Comparison of ENCODE assay signal across 14 cellular contexts in the genomic region with DNA sequence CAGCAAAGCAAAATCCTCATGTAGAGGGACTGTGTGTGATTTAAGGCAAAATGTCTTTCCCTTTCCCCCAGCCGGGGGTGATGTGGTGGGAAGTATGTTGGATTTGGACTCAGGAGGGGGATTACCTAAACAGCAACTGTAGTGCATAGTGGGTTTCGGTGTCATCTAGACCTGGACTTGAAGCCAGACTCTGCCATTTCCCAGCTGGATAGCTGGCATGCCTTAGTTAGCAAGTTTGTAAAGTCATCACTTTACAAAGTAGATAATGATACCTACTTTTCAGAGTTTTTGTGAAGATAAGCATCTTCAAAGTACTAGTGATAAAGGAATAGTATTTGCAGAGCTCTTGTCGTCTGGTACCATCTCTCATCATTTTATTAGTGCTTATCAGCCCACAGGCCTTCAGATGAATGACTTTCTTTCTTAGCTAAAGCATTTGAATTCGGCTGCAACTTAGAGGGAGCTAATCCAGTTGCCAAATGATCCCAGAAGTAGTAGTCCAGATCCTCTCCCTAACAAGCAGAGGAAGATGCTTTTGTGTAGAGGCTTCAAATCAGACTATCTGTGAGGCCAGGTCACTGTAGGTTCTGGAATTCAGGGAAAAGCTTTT. TPM values are rescaled to one million over a fixed set of nuclear protein-coding genes. Genes with fewer than 3 reads are reported as not detected.
A peak's percentile ranks its signal among the peaks of the same experiment; 100 is the strongest.
DNase-seq lines count a peak whose midpoint lies in the region; ATAC-seq and TF ChIP-seq lines count a peak whose summit lies in the region.
"Had no signal": no experiment of that assay in that cellular context is flagged by ENCODE, and none has a peak within 500 bp of the region (broad histone marks: within the 10 kb centered on the region; RNA-seq: fewer than 3 reads in every experiment).

No MANE protein-coding gene starts in this region.

- in situ Hi-C loops in IMR-90 (cut with MboI; ENCODE audit: low sequenced_read_pairs), result no loop called here

- H3K9ac ChIP-seq in IMR-90 (ENCODE audit: low read depth, low read length) (no peak overlapping the region), OCI-LY3 (ENCODE audit: low read length) (no peak overlapping the region)

- no peak overlapping the region for H3K4me2 ChIP-seq in IMR-90 (ENCODE audit: low read depth, low read length)
- 0 out of 2 replicates have a peak overlapping the region, but pooled peaks have one; percentile 52 for H3K4me2 ChIP-seq in OCI-LY3 (ENCODE audit: low read length)
- H3K4me2 ChIP-seq in hepatocyte, result no peak overlapping the region

- peaks cover 2% of the 10 kb centered on the region for H3K27me3 Mint-ChIP-seq in osteocyte (ENCODE audit: unreplicated experiment)
- H3K27me3 Mint-ChIP-seq: CD4-positive, alpha-beta memory T cell had no signal

- no peak overlapping the region for H3K23ac ChIP-seq in IMR-90 (ENCODE audit: low read depth, low read length)

- H4K8ac ChIP-seq in IMR-90 (ENCODE audit: low read depth in 2 of 2, low read length in 2 of 2), result no peak overlapping the region

- H3K27ac Mint-ChIP-seq in osteocyte (ENCODE audit: unreplicated experiment), result no peak overlapping the region
- H3K27ac Mint-ChIP-seq: CD4-positive, alpha-beta memory T cell had no signal

- no peaks in the 10 kb centered on the region for H3K36me3 Mint-ChIP-seq in osteocyte (ENCODE audit: unreplicated experiment)
- H3K36me3 Mint-ChIP-seq: CD4-positive, alpha-beta memory T cell had no signal

- no peak overlapping the region for H3K27ac ChIP-seq in IMR-90 (ENCODE audit: insufficient read depth, low read length)
- H3K27ac ChIP-seq in OCI-LY3 (ENCODE audit: low read length), result no peak overlapping the region
- H3K27ac ChIP-seq in hepatocyte, result peak overlapping the region; percentile 68
- H3K27ac ChIP-seq in sigmoid colon, result no peak overlapping the region
- H3K27ac ChIP-seq: C4-2B had no signal

- CTCF ChIA-PET in IMR-90 (lab: Yijun Ruan, JAX), result interaction anchor here (1.4 kb wide), 1 partner anchor 26 kb away, joined by 7 read pairs; no protein-coding TSS in a partner anchor

- no peak for TF ChIP-seq EP300 in sigmoid colon (IDR thresholded peaks at IDR 0.05)

- H3K79me1 ChIP-seq in IMR-90 (ENCODE audit: low read depth in 1 of 2, low read length in 2 of 2), result no peaks in the 10 kb centered on the region

- H3K9me2 ChIP-seq in hepatocyte (replicated peaks; ENCODE audit: insufficient read depth), result no peaks in the 10 kb centered on the region

- H3K4me1 Mint-ChIP-seq in osteocyte (ENCODE audit: unreplicated experiment), result peaks cover 7% of the 10 kb centered on the region
- H3K4me1 Mint-ChIP-seq: CD4-positive, alpha-beta memory T cell had no signal

- peaks cover 7% of the 10 kb centered on the region; the same call in 1 of the 2 replicates for H4K20me1 ChIP-seq in IMR-90 (ENCODE audit: insufficient read depth, low read length)
- no peaks in the 10 kb centered on the region for H4K20me1 ChIP-seq in OCI-LY3 (ENCODE audit: insufficient read depth, low read length)
- no peaks in the 10 kb centered on the region for H4K20me1 ChIP-seq in hepatocyte (ENCODE audit: insufficient read depth, poor library complexity, severe bottlenecking)

- H3K27me3 ChIP-seq in IMR-90 (ENCODE audit: control insufficient read depth, insufficient read depth, low read length) (peaks cover 20% of the 10 kb centered on the region), OCI-LY3 (ENCODE audit: low read depth, low read length) (no peaks in the 10 kb centered on the region), hepatocyte (no peaks in the 10 kb centered on the region), sigmoid colon (no peaks in the 10 kb centered on the region)
- H3K27me3 ChIP-seq: BE2C had no signal

- TF ChIP-seq RAD21 in IMR-90 (IDR thresholded peaks at IDR 0.05; ENCODE audit: low read length), result no peak

- no TSS peak for BruUV-seq in IMR-90 (replicated peaks; lab: Mats Ljungman, UMichigan)

- H3K56ac ChIP-seq in IMR-90 (ENCODE audit: extremely low read depth, insufficient read depth, low read length), result no peak overlapping the region

- no peak for ATAC-seq in IMR-90 (ENCODE audit: low read depth)

- no peak overlapping the region for H3K14ac ChIP-seq in IMR-90 (replicated peaks; ENCODE audit: low read depth, low read length)

- peak overlapping the region; percentile 38; the same call in 1 of the 2 replicates for H2AK5ac ChIP-seq in IMR-90 (ENCODE audit: low read depth, low read length)

- H3K9me3 Mint-ChIP-seq in osteocyte (ENCODE audit: unreplicated experiment), result no peaks in the 10 kb centered on the region
- H3K9me3 Mint-ChIP-seq: CD4-positive, alpha-beta memory T cell had no signal

- H3K79me2 ChIP-seq in OCI-LY3 (ENCODE audit: low read length), result no peaks in the 10 kb centered on the region
- no peaks in the 10 kb centered on the region for H3K79me2 ChIP-seq in hepatocyte

- no peak overlapping the region for H2BK5ac ChIP-seq in IMR-90 (ENCODE audit: low read depth, low read length, poor library complexity, severe bottlenecking)

- H3K4me3 ChIP-seq in IMR-90 (ENCODE audit: insufficient read depth, low read depth, low read length) (no peak overlapping the region), OCI-LY3 (ENCODE audit: low read length) (no peak overlapping the region), hepatocyte (no peak overlapping the region), sigmoid colon (no peak overlapping the region)
- H3K4me3 ChIP-seq: HAP-1 had no signal

- H4K91ac ChIP-seq in IMR-90 (ENCODE audit: insufficient read depth, low read depth, low read length), result no peak overlapping the region

- H2BK120ac ChIP-seq in IMR-90 (ENCODE audit: low read depth, low read length), result no peak overlapping the region

- H3K9me3 ChIP-seq in IMR-90 (ENCODE audit: control insufficient read depth, insufficient read depth, low read length), result no peaks in the 10 kb centered on the region
- H3K9me3 ChIP-seq in OCI-LY3 (ENCODE audit: insufficient read depth, low read length), result no peaks in the 10 kb centered on the region
- no peaks in the 10 kb centered on the region for H3K9me3 ChIP-seq in hepatocyte (ENCODE audit: low read depth)
- H3K9me3 ChIP-seq in sigmoid colon, result no peaks in the 10 kb centered on the region
- H3K9me3 ChIP-seq: BE2C, HAP-1 had no signal

- H2BK15ac ChIP-seq in IMR-90 (ENCODE audit: low read depth, low read length), result no peak overlapping the region

- DNase-seq in IMR-90 (no peak), hepatocyte (ENCODE audit: low spot score) (no peak), sigmoid colon (peak; percentile 26), osteocyte (ENCODE audit: extremely low spot score, unreplicated experiment) (no peak), NCI-H1417 treated with DMSO at 0.1 percent for 48 hours (lab: John Stamatoyannopoulos, UW) (no peak), NCI-H774 (lab: John Stamatoyannopoulos, UW) (no peak)
- DNase-seq: BE2C; CD4-positive, alpha-beta memory T cell; DMS153; DND-41; GDM1 had no signal

- no peak overlapping the region for H2AFZ ChIP-seq in IMR-90 (replicated peaks; ENCODE audit: low read length, poor library complexity)
- no peak overlapping the region for H2AFZ ChIP-seq in OCI-LY3 (ENCODE audit: low read depth, low read length)
- no peak overlapping the region for H2AFZ ChIP-seq in hepatocyte

- peaks cover 11% of the 10 kb centered on the region for H3K4me1 ChIP-seq in IMR-90 (ENCODE audit: control insufficient read depth, insufficient read depth, low read length)
- H3K4me1 ChIP-seq in OCI-LY3 (ENCODE audit: low read length), result peaks cover 52% of the 10 kb centered on the region
- H3K4me1 ChIP-seq in hepatocyte (ENCODE audit: insufficient read depth), result peaks cover 18% of the 10 kb centered on the region
- H3K4me1 ChIP-seq in sigmoid colon, result no peaks in the 10 kb centered on the region
- H3K4me1 ChIP-seq: BE2C, HAP-1 had no signal

- no peak overlapping the region for H3K18ac ChIP-seq in IMR-90 (ENCODE audit: low read depth, low read length)

- intact Hi-C loops in IMR-90 (cut with micrococcal nuclease) (no loop called here), sigmoid colon (cut with DNase I) (no loop called here)

- H4K5ac ChIP-seq in IMR-90 (ENCODE audit: low read depth, low read length), result no peak overlapping the region

- no peak overlapping the region for H2AK9ac ChIP-seq in IMR-90 (replicated peaks; ENCODE audit: low read depth, low read length, poor library complexity)

- WGBS in IMR-90 (ENCODE audit: extremely low coverage in 2 of 2, insufficient read length in 1 of 2), 2 experiments, result no CpG with 5 or more reads among the region's 4 CpGs
- 39% methylated on average over 4 of the region's 4 CpGs for WGBS in hepatocyte (ENCODE audit: low lambda C conversion rate, missing lambda C conversion rate)
- 78 to 85% methylated on average over 4 of the region's 4 CpGs for WGBS in sigmoid colon, 2 donors

- H3K4me3 Mint-ChIP-seq in osteocyte (ENCODE audit: unreplicated experiment), result no peak overlapping the region
- H3K4me3 Mint-ChIP-seq: CD4-positive, alpha-beta memory T cell had no signal

- H3K36me3 ChIP-seq in IMR-90 (ENCODE audit: control insufficient read depth, insufficient read depth, low read length) (no peaks in the 10 kb centered on the region), OCI-LY3 (replicated peaks; ENCODE audit: low read depth, low read length) (no peaks in the 10 kb centered on the region), hepatocyte (replicated peaks; ENCODE audit: insufficient read depth, low read depth) (no peaks in the 10 kb centered on the region), sigmoid colon (no peaks in the 10 kb centered on the region)
- H3K36me3 ChIP-seq: BE2C, HAP-1 had no signal

- H2BK20ac ChIP-seq in IMR-90 (ENCODE audit: low read depth, low read length), result no peak overlapping the region

- H3K4ac ChIP-seq in IMR-90 (ENCODE audit: low read depth, low read length), result no peak overlapping the region

- dilution Hi-C loops in IMR-90 (cut with HindIII; ENCODE audit: low sequenced_read_pairs, unreplicated experiment), result no loop called here

- H3K9me1 ChIP-seq in IMR-90 (ENCODE audit: insufficient read depth, low read length), result peaks cover 7% of the 10 kb centered on the region; the same call in 1 of the 2 replicates

- TF ChIP-seq POLR2A in IMR-90 (IDR thresholded peaks at IDR 0.05; ENCODE audit: low read depth, low read length), result no peak
- no peak for TF ChIP-seq POLR2A in sigmoid colon (IDR thresholded peaks at IDR 0.05)

- POLR2A ChIA-PET in IMR-90 (lab: Charles Lee; ENCODE audit: unreplicated experiment), result no interaction called here

- no peak for TF ChIP-seq CTCF in IMR-90 (conservative IDR thresholded peaks at IDR 0.05; ENCODE audit: low read depth, low read length)
- no peak for TF ChIP-seq CTCF in OCI-LY3 (IDR thresholded peaks at IDR 0.05; ENCODE audit: low read depth, low read length)
- TF ChIP-seq CTCF in hepatocyte (IDR thresholded peaks at IDR 0.05; ENCODE audit: poor library complexity), result no peak
- no peak for TF ChIP-seq CTCF in sigmoid colon (IDR thresholded peaks at IDR 0.05)
- no peak for TF ChIP-seq CTCF in osteocyte (IDR thresholded peaks at IDR 0.05)

TF ChIP-seq in IMR-90, 13 proteins besides CTCF, POLR2A, EP300 and RAD21 (continues in another document):
- TF ChIP-seq CEBPB (IDR thresholded peaks at IDR 0.05; ENCODE audit: low read depth, low read length), result no peak

RNA-seq across cellular contexts. Expression of a gene that starts 56.2 kb away (rescaled TPM):
- total RNA-seq in IMR-90 (2012; rRNA removed) (8.1 and 10.0 TPM in 2 replicates), hepatocyte (27.7 and 28.3 TPM in 2 replicates), sigmoid colon (10 to 100 TPM; 27.3 to 37.1 (median 29.3) TPM), osteocyte (20.6 and 21.8 TPM in 2 replicates)
- polyA plus RNA-seq in IMR-90 (2012; rRNA removed) (4.4 and 4.5 TPM in 2 replicates), hepatocyte (16.4 and 21.9 TPM in 2 replicates), sigmoid colon (1 to 10 TPM in 1 of 3 donors, under 1 TPM in 2; under 0.01 to 1.3 (median 0.23) TPM)
- 1.6 and 3.2 TPM in 2 replicates for polyA plus RNA-seq in IMR-90 (2012; cell fraction: cytosol; rRNA removed)
- polyA plus RNA-seq in IMR-90 (2012; cell fraction: nucleus; rRNA removed; ENCODE audit: low replicate concordance), result 1.6 and 2.6 TPM in 2 replicates
- total RNA-seq: CD4-positive, alpha-beta memory T cell had no signal
- polyA plus RNA-seq: CD4-positive, alpha-beta memory T cell had no signal
